1 cellular context compared by ENCODE assay signal in the genomic region with DNA sequence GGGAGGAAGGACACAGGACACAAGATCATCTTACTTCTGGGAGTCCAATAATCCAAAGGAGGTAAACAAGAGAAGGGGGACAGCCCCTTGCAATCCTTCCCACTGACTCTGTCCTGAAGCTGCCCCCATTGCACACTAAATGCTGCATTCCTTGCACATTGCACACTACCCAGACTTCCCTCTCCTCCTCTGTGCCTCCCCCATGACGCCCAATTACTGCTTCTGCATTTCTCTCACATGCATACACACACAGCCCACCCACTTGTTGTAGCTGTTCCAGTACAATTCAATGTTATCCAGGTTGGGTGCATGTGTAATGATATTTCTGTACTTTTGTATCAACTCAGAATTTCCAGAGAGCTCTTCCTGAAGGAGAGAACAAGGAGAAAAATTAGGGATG.
TF ChIP-seq lines count a peak whose summit lies in the region.

No MANE protein-coding gene starts in this region.

TF ChIP-seq in IMR-90, 13 proteins besides CTCF, POLR2A, EP300 and RAD21 (continued from another document):
- TF ChIP-seq, protein P1, sequence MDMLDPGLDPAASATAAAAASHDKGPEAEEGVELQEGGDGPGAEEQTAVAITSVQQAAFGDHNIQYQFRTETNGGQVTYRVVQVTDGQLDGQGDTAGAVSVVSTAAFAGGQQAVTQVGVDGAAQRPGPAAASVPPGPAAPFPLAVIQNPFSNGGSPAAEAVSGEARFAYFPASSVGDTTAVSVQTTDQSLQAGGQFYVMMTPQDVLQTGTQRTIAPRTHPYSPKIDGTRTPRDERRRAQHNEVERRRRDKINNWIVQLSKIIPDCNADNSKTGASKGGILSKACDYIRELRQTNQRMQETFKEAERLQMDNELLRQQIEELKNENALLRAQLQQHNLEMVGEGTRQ (IDR thresholded peaks at IDR 0.05; ENCODE audit: low read depth, low read length), result no peak
- TF ChIP-seq MAFK (IDR thresholded peaks at IDR 0.05; ENCODE audit: low read depth, low read length) (no peak), CEBPB (IDR thresholded peaks at IDR 0.05; ENCODE audit: low read depth, low read length) (no peak)
